In genomic region chr9:131627846-131628820, GRCh38 we compare ENCODE assay signal across 8 cellular contexts.
A peak's percentile ranks its signal among the peaks of the same experiment; 100 is the strongest.
DNase-seq lines count a peak whose midpoint lies in the region; ATAC-seq and TF ChIP-seq lines count a peak whose summit lies in the region.

No MANE protein-coding gene starts in this region.

- TF ChIP-seq POLR2A in body of pancreas (IDR thresholded peaks at IDR 0.05): peak; percentile 89 to 99 (median 98)

- H3K4me1 Mint-ChIP-seq in natural killer cell: peaks cover 39 to 58% of the 10 kb centered on the region in 2 donors

- H3K4me3 Mint-ChIP-seq in natural killer cell: peak overlapping the region; percentile 75

- peak in 2 of 7 experiments; percentile 6 to 9 for TF ChIP-seq CTCF in body of pancreas (IDR thresholded peaks at IDR 0.05)
- TF ChIP-seq CTCF in natural killer cell (IDR thresholded peaks at IDR 0.05): no peak

- no peaks in the 10 kb centered on the region for H3K36me3 Mint-ChIP-seq in natural killer cell

- H3K4me3 ChIP-seq in SJCRH30 (peak overlapping the region; percentile 41), body of pancreas (no peak overlapping the region)

- H3K9me3 Mint-ChIP-seq in natural killer cell: no peaks in the 10 kb centered on the region

- ATAC-seq in GM19351 (IDR thresholded peaks at IDR 0.05; ENCODE audit: unreplicated experiment) (peak; percentile 62), body of pancreas (peak; percentile 90), natural killer cell (peak; percentile 82 to 88 (median 83)), HG03045 (IDR thresholded peaks at IDR 0.05; ENCODE audit: unreplicated experiment) (no peak), HG03196 (IDR thresholded peaks at IDR 0.05; ENCODE audit: unreplicated experiment) (no peak)

- H3K27me3 Mint-ChIP-seq in natural killer cell (ENCODE audit: low read depth in 2 of 2): no peaks in the 10 kb centered on the region

- H3K27ac ChIP-seq in SJCRH30 (peak overlapping the region; percentile 97), body of pancreas (peak overlapping the region; percentile 92 to 97 (median 95)), caudate nucleus (ENCODE audit: low read depth, low read length) (no peak overlapping the region)

- H3K27ac Mint-ChIP-seq in natural killer cell: peak overlapping the region; percentile 95 to 98

- no peaks in the 10 kb centered on the region for H3K27me3 ChIP-seq in SJCRH30
- H3K27me3 ChIP-seq in body of pancreas: no peaks in the 10 kb centered on the region

- no peaks in the 10 kb centered on the region for H3K36me3 ChIP-seq in SJCRH30
- peaks cover 0 to 4% of the 10 kb centered on the region in 2 donors for H3K36me3 ChIP-seq in body of pancreas (replicated peaks in 1 of 2; ENCODE audit: insufficient read depth in 1 of 2, low read depth in 2 of 2)

- intact Hi-C loops in body of pancreas (cut with DNase I): loop anchor here (10.0 kb wide), 1 partner anchor 107 kb away; no protein-coding TSS in a partner anchor
- intact Hi-C loops in natural killer cell (cut with micrococcal nuclease): loop anchor here (1.0 to 2.0 kb wide), 6 partner anchors 17 to 101 kb away; no protein-coding TSS in a partner anchor

- WGBS in body of pancreas, 2 donors: 48 to 49% methylated on average over 23 to 28 of the region's 28 CpGs

- H3K9me3 ChIP-seq in SJCRH30 (replicated peaks) (no peaks in the 10 kb centered on the region), body of pancreas (no peaks in the 10 kb centered on the region)

- DNase-seq in SJCRH30 (peak; percentile 95), body of pancreas (peak; percentile 96 to 99 (median 98)), natural killer cell (peak; percentile 73), caudate nucleus (lab: John Stamatoyannopoulos, UW) (no peak), ACHN (no peak)

- peaks cover 74% of the 10 kb centered on the region for H3K4me1 ChIP-seq in SJCRH30
- H3K4me1 ChIP-seq in body of pancreas: peaks cover 70% of the 10 kb centered on the region

- in situ Hi-C loops in ACHN (cut with HindIII; ENCODE audit: low pct_ligation_motif_present, low pct_unique_long_range_greater_than_20kb, low sequenced_read_pairs): no loop called here

Comparison
In these comparisons a context has a peak if more than half of its experiments do, and no peak if none do; other contexts are left out.
1. ATAC-seq: peak in GM19351 (single experiment), body of pancreas (single experiment) and natural killer cell (3 of 3); none in HG03045 (single experiment) and HG03196 (single experiment).
2. DNase-seq: peak in SJCRH30 (2 of 2), body of pancreas (4 of 4) and natural killer cell (single experiment); none in caudate nucleus (0 of 61) and ACHN (single experiment).